In the genomic region with DNA sequence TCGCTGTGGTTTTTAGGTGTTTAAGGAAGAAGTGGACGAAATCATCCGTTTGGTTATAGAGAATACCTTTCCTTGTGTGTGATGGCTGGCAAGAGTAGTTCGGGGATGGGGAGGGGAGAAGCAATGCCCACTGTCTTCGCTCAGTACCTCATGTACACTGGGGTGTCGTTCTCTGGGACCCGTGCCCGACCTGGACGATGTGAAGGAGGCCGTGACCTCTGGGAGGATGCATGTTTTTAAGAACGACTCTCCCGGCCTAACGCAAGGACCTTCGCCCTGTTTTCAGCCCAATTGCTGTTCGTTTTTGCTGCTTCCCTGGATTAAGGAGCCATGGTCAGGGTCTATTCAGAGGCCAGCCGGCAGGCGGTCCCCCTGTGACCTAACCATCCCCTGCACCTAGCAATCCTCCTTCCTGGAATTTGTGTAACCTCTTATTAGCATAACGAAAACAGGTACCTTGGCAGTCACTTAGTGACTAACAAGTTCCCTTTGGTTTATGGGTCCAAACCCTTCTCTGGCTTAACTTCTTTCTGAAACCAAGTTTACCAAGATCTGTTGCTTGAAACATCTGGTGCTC, we compare ENCODE assay signal across 1 cellular context.
TF ChIP-seq lines count a peak whose summit lies in the region.

No MANE protein-coding gene starts in this region.

TF ChIP-seq in K562, 482 proteins besides CTCF, POLR2A, EP300 and RAD21:
- TF ChIP-seq CREBBP (IDR thresholded peaks at IDR 0.05; ENCODE audit: low read depth, low read length) (no peak), ZNF766 (CRISPR knock-in tag; conservative IDR thresholded peaks at IDR 0.05) (0 out of 2 replicates have a peak, but pooled peaks have one; percentile 27), MYNN (IDR thresholded peaks at IDR 0.05) (no peak), MYNN (CRISPR knock-in tag; IDR thresholded peaks at IDR 0.05) (no peak), BACH1 (tag; IDR thresholded peaks at IDR 0.05) (no peak)
- TF ChIP-seq, protein P1, sequence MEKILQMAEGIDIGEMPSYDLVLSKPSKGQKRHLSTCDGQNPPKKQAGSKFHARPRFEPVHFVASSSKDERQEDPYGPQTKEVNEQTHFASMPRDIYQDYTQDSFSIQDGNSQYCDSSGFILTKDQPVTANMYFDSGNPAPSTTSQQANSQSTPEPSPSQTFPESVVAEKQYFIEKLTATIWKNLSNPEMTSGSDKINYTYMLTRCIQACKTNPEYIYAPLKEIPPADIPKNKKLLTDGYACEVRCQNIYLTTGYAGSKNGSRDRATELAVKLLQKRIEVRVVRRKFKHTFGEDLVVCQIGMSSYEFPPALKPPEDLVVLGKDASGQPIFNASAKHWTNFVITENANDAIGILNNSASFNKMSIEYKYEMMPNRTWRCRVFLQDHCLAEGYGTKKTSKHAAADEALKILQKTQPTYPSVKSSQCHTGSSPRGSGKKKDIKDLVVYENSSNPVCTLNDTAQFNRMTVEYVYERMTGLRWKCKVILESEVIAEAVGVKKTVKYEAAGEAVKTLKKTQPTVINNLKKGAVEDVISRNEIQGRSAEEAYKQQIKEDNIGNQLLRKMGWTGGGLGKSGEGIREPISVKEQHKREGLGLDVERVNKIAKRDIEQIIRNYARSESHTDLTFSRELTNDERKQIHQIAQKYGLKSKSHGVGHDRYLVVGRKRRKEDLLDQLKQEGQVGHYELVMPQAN (IDR thresholded peaks at IDR 0.05; ENCODE audit: borderline replicate concordance) = no peak
- TF ChIP-seq, protein P2, sequence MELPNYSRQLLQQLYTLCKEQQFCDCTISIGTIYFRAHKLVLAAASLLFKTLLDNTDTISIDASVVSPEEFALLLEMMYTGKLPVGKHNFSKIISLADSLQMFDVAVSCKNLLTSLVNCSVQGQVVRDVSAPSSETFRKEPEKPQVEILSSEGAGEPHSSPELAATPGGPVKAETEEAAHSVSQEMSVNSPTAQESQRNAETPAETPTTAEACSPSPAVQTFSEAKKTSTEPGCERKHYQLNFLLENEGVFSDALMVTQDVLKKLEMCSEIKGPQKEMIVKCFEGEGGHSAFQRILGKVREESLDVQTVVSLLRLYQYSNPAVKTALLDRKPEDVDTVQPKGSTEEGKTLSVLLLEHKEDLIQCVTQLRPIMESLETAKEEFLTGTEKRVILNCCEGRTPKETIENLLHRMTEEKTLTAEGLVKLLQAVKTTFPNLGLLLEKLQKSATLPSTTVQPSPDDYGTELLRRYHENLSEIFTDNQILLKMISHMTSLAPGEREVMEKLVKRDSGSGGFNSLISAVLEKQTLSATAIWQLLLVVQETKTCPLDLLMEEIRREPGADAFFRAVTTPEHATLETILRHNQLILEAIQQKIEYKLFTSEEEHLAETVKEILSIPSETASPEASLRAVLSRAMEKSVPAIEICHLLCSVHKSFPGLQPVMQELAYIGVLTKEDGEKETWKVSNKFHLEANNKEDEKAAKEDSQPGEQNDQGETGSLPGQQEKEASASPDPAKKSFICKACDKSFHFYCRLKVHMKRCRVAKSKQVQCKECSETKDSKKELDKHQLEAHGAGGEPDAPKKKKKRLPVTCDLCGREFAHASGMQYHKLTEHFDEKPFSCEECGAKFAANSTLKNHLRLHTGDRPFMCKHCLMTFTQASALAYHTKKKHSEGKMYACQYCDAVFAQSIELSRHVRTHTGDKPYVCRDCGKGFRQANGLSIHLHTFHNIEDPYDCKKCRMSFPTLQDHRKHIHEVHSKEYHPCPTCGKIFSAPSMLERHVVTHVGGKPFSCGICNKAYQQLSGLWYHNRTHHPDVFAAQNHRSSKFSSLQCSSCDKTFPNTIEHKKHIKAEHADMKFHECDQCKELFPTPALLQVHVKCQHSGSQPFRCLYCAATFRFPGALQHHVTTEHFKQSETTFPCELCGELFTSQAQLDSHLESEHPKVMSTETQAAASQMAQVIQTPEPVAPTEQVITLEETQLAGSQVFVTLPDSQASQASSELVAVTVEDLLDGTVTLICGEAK (IDR thresholded peaks at IDR 0.05) = peak; percentile 10; the same call in 1 of the 2 replicates
- TF ChIP-seq, protein P2 (CRISPR knock-in tag; IDR thresholded peaks at IDR 0.05) = no peak
- TF ChIP-seq, protein P3, sequence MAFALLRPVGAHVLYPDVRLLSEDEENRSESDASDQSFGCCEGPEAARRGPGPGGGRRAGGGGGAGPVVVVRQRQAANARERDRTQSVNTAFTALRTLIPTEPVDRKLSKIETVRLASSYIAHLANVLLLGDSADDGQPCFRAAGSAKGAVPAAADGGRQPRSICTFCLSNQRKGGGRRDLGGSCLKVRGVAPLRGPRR (CRISPR knock-in tag; IDR thresholded peaks at IDR 0.05) = no peak
- TF ChIP-seq, protein P4, sequence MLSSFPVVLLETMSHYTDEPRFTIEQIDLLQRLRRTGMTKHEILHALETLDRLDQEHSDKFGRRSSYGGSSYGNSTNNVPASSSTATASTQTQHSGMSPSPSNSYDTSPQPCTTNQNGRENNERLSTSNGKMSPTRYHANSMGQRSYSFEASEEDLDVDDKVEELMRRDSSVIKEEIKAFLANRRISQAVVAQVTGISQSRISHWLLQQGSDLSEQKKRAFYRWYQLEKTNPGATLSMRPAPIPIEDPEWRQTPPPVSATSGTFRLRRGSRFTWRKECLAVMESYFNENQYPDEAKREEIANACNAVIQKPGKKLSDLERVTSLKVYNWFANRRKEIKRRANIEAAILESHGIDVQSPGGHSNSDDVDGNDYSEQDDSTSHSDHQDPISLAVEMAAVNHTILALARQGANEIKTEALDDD (IDR thresholded peaks at IDR 0.05) = peak; percentile 50
- TF ChIP-seq, protein P5, sequence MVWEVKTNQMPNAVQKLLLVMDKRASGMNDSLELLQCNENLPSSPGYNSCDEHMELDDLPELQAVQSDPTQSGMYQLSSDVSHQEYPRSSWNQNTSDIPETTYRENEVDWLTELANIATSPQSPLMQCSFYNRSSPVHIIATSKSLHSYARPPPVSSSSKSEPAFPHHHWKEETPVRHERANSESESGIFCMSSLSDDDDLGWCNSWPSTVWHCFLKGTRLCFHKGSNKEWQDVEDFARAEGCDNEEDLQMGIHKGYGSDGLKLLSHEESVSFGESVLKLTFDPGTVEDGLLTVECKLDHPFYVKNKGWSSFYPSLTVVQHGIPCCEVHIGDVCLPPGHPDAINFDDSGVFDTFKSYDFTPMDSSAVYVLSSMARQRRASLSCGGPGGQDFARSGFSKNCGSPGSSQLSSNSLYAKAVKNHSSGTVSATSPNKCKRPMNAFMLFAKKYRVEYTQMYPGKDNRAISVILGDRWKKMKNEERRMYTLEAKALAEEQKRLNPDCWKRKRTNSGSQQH (CRISPR knock-in tag; IDR thresholded peaks at IDR 0.05) = no peak
